17 cellular contexts compared by ENCODE assay signal in genomic region chr2:190415251-190415650, GRCh38. TPM values are rescaled to one million over a fixed set of nuclear protein-coding genes. Genes with fewer than 3 reads are reported as not detected.
DNase-seq lines count a peak whose midpoint lies in the region; ATAC-seq, FAIRE-seq and TF ChIP-seq lines count a peak whose summit lies in the region.
"Had no signal": no experiment of that assay in that cellular context is flagged by ENCODE, and none has a peak within 500 bp of the region (broad histone marks: within the 10 kb centered on the region; RNA-seq: fewer than 3 reads in every experiment).

No MANE protein-coding gene starts in this region.

- TF ChIP-seq CTCF in heart left ventricle (IDR thresholded peaks at IDR 0.05) (no peak), Loucy (conservative IDR thresholded peaks at IDR 0.05; ENCODE audit: low read length) (no peak), GM12878 (IDR thresholded peaks at IDR 0.05 in 2 of 3, conservative IDR thresholded peaks at IDR 0.05 in 1 of 3; ENCODE audit: control insufficient read depth in 2 of 3, extremely low read depth in 1 of 3, insufficient read depth in 1 of 3, low read depth in 3 of 3, low read length in 3 of 3) (no peak)

- TF ChIP-seq POLR2A in heart left ventricle (IDR thresholded peaks at IDR 0.05) (no peak), GM12878 (IDR thresholded peaks at IDR 0.05; ENCODE audit: low read depth, low read length) (no peak)

- DNase-seq in heart left ventricle (no peak), cardiac septum (ENCODE audit: low spot score) (no peak), GM12878 (ENCODE audit: low read depth, low spot score) (no peak), HAP-1 (ENCODE audit: low spot score in 2 of 2) (no peak)
- DNase-seq in effector CD4-positive, alpha-beta T cell, result no peak
- DNase-seq in activated effector memory CD4-positive, alpha-beta T cell treated with anti-CD3 and anti-CD28 coated beads, Interleukin-2, amount 50 U/mL, for 16 hours, result no peak
- DNase-seq: activated T-cell treated with anti-CD3 and anti-CD28 coated beads for 4 hours; adrenal gland; heart right ventricle; mucosa of descending colon; NCI-H1105 treated with DMSO at 0.1 percent for 48 hours; NCI-H510A; stimulated activated CD4-positive, alpha-beta T cell treated with anti-CD3 and anti-CD28 coated beads, Interleukin-4, amount 100 ng/mL, for 1 hour had no signal

- H3K9ac ChIP-seq in Loucy (ENCODE audit: low read depth, low read length, poor library complexity, severe bottlenecking) (peak overlapping the region; percentile 65), GM12878 (ENCODE audit: control insufficient read depth, insufficient read depth, low read length) (no peak overlapping the region)

- H2AFZ ChIP-seq in Loucy (ENCODE audit: low read length) (no peak overlapping the region), GM12878 (ENCODE audit: control insufficient read depth, low read depth, low read length) (no peak overlapping the region; the same call in 1 of the 2 replicates)

- no peaks in the 10 kb centered on the region for H3K36me3 ChIP-seq in heart left ventricle
- H3K36me3 ChIP-seq in Loucy (ENCODE audit: insufficient read depth, low read length), result no peaks in the 10 kb centered on the region
- H3K36me3 ChIP-seq in GM12878 (ENCODE audit: control insufficient read depth in 2 of 2, insufficient read depth in 2 of 2, low read length in 1 of 2), result 0 out of 4 replicates have a peak, but pooled peaks cover 0 to 2% of the 10 kb centered on the region in 2 experiments
- H3K36me3 ChIP-seq in HAP-1 (replicated peaks), result no peaks in the 10 kb centered on the region
- H3K36me3 ChIP-seq: adrenal gland, heart right ventricle had no signal

- no peaks in the 10 kb centered on the region for H3K9me2 ChIP-seq in Loucy (replicated peaks; ENCODE audit: low read depth, low read length)

- H3K27me3 Mint-ChIP-seq in stimulated activated memory B cell treated with anti-CD40 and anti-IgM and Interleukin-4, amounts not matched to agents 10 μg/mL and 1 μg/mL and 100 μg/mL, for 72 hours, result no peaks in the 10 kb centered on the region

- no peak overlapping the region for H3K4me3 Mint-ChIP-seq in stimulated activated memory B cell treated with anti-CD40 and anti-IgM and Interleukin-4, amounts not matched to agents 10 μg/mL and 1 μg/mL and 100 μg/mL, for 72 hours

- no peak for TF ChIP-seq EP300 in GM12878 (IDR thresholded peaks at IDR 0.05; ENCODE audit: borderline replicate concordance in 1 of 2, control insufficient read depth in 1 of 2, low read depth in 2 of 2, low read length in 2 of 2)

- H3K27ac Mint-ChIP-seq in stimulated activated memory B cell treated with anti-CD40 and anti-IgM and Interleukin-4, amounts not matched to agents 10 μg/mL and 1 μg/mL and 100 μg/mL, for 72 hours, result peak overlapping the region; percentile 36

- WGBS in heart left ventricle, 4 donors, result 91 to 98% (median 94%) methylated on average over 4 of the region's 4 CpGs
- 87% methylated on average over 4 of the region's 4 CpGs for whole genome bisulfite sequencing in GM12878 (ENCODE audit: insufficient coverage, insufficient replicate concordance, low lambda C conversion rate, missing lambda C conversion rate)

- no peak overlapping the region for H3K4me3 ChIP-seq in heart left ventricle
- peak overlapping the region; percentile 70 for H3K4me3 ChIP-seq in Loucy (ENCODE audit: low read length, poor library complexity, severe bottlenecking)
- H3K4me3 ChIP-seq in GM12878, result no peak overlapping the region
- no peak overlapping the region for H3K4me3 ChIP-seq in HAP-1
- H3K4me3 ChIP-seq: mucosa of descending colon had no signal

- CTCF ChIA-PET in GM12878 (lab: Yijun Ruan, JAX), result interaction anchor here (1.0 to 1.6 kb wide), 7 partner anchors 8 to 242 kb away, joined by 3 to 5 read pairs (median 3); no protein-coding TSS in a partner anchor

- BruUV-seq in GM12878 (replicated peaks; lab: Mats Ljungman, UMichigan), result no TSS peak

- intact Hi-C loops in heart left ventricle (cut with DNase I) (loop anchor here in 1 of 10 donors (10.0 kb wide), 1 partner anchor 50 kb away; no protein-coding TSS in a partner anchor), cardiac septum (cut with DNase I) (no loop called here), GM12878 (cut with micrococcal nuclease; ENCODE audit: unreplicated experiment) (no loop called here)

- SMC1A ChIA-PET in GM12878 (lab: Charles Lee; ENCODE audit: uncharacterized antibody, unreplicated experiment), result interaction anchor here (0.8 to 4.6 kb wide), 11 partner anchors 8 to 118 kb away, joined by 3 to 21 read pairs (median 5); no protein-coding TSS in a partner anchor

- ATAC-seq in heart left ventricle, result no peak
- ATAC-seq in GM12878, result no peak
- no peak for ATAC-seq in stimulated activated memory B cell treated with anti-CD40 and anti-IgM and Interleukin-4, amounts not matched to agents 10 μg/mL and 1 μg/mL and 100 μg/mL, for 72 hours
- ATAC-seq: heart right ventricle, mucosa of descending colon had no signal

- H3K36me3 Mint-ChIP-seq in stimulated activated memory B cell treated with anti-CD40 and anti-IgM and Interleukin-4, amounts not matched to agents 10 μg/mL and 1 μg/mL and 100 μg/mL, for 72 hours, result peaks cover 7% of the 10 kb centered on the region

- H4K20me1 ChIP-seq in Loucy (ENCODE audit: insufficient read depth, low read length, poor library complexity, severe bottlenecking) (no peaks in the 10 kb centered on the region), GM12878 (ENCODE audit: control insufficient read depth, insufficient read depth) (no peaks in the 10 kb centered on the region)

- H3K27me3 ChIP-seq in heart left ventricle (no peaks in the 10 kb centered on the region), Loucy (ENCODE audit: insufficient read depth, low read length, poor library complexity, severe bottlenecking) (no peaks in the 10 kb centered on the region), GM12878 (replicated peaks in 1 of 2; ENCODE audit: control insufficient read depth in 2 of 2, insufficient read depth in 2 of 2, low read length in 1 of 2) (no peaks in the 10 kb centered on the region), HAP-1 (ENCODE audit: low read depth) (no peaks in the 10 kb centered on the region)
- H3K27me3 ChIP-seq: adrenal gland, heart right ventricle had no signal

- no peak for FAIRE-seq in GM12878 (lab: Jason Lieb, UNC)
- FAIRE-seq: HTR-8/SVneo, small intestine had no signal

- no peaks in the 10 kb centered on the region for H3K9me3 ChIP-seq in heart left ventricle
- no peaks in the 10 kb centered on the region for H3K9me3 ChIP-seq in Loucy (ENCODE audit: insufficient read depth, low read depth, low read length)
- H3K9me3 ChIP-seq in GM12878 (replicated peaks; ENCODE audit: control insufficient read depth, insufficient read depth, low read length), result no peaks in the 10 kb centered on the region
- no peaks in the 10 kb centered on the region for H3K9me3 ChIP-seq in HAP-1
- H3K9me3 ChIP-seq: adrenal gland, heart right ventricle, mucosa of descending colon had no signal

- peaks cover 32% of the 10 kb centered on the region for H3K4me1 Mint-ChIP-seq in stimulated activated memory B cell treated with anti-CD40 and anti-IgM and Interleukin-4, amounts not matched to agents 10 μg/mL and 1 μg/mL and 100 μg/mL, for 72 hours

- H3K9me3 Mint-ChIP-seq in stimulated activated memory B cell treated with anti-CD40 and anti-IgM and Interleukin-4, amounts not matched to agents 10 μg/mL and 1 μg/mL and 100 μg/mL, for 72 hours, result no peaks in the 10 kb centered on the region

- no peak for TF ChIP-seq RAD21 in GM12878 (IDR thresholded peaks at IDR 0.05; ENCODE audit: insufficient read depth, low read depth, low read length)

- H3K79me2 ChIP-seq in Loucy (ENCODE audit: insufficient read depth, low read length), result peaks cover 58% of the 10 kb centered on the region
- H3K79me2 ChIP-seq in GM12878 (ENCODE audit: control insufficient read depth, insufficient read depth, low read length), result peaks cover 29% of the 10 kb centered on the region

- H3K27ac ChIP-seq in heart left ventricle, result peak overlapping the region in 7 of 12 donors; percentile 0 to 59 (median 39)
- peak overlapping the region; percentile 71; the same call in 1 of the 2 replicates for H3K27ac ChIP-seq in GM12878 (ENCODE audit: control insufficient read depth, insufficient read depth)

- POLR2A ChIA-PET in GM12878 (lab: Charles Lee), result interaction anchor here (0.8 to 1.6 kb wide), 5 partner anchors 17 to 265 kb away, joined by 3 to 4 read pairs (median 3); no protein-coding TSS in a partner anchor

- H3K4me1 ChIP-seq in heart left ventricle, result peaks cover 0 to 43% (median 12%) of the 10 kb centered on the region in 12 donors
- peaks cover 52% of the 10 kb centered on the region for H3K4me1 ChIP-seq in Loucy (ENCODE audit: insufficient read depth, low read length, poor library complexity, severe bottlenecking)
- peaks cover 6% of the 10 kb centered on the region for H3K4me1 ChIP-seq in GM12878 (ENCODE audit: control insufficient read depth, insufficient read depth, low read length)
- H3K4me1 ChIP-seq in HAP-1, result peaks cover 8% of the 10 kb centered on the region

- in situ Hi-C loops in GM12878 (cut with MboI), result no loop called here
- in situ Hi-C loops in HAP-1 (cut with MboI; ENCODE audit: low sequenced_read_pairs), result no loop called here

- RAD21 ChIA-PET in GM12878 (lab: Charles Lee; ENCODE audit: unreplicated experiment), result interaction anchor here (0.6 to 1.3 kb wide), 7 partner anchors 8 to 1570 kb away, joined by 3 to 5 read pairs (median 3); no protein-coding TSS in a partner anchor

- H3F3A ChIP-seq in Loucy (ENCODE audit: low read depth), result no peaks in the 10 kb centered on the region; the same call in 1 of the 2 replicates

- H3K4me2 ChIP-seq in Loucy (ENCODE audit: low read depth, low read length, poor library complexity, severe bottlenecking) (peak overlapping the region; percentile 82), GM12878 (ENCODE audit: control insufficient read depth, insufficient read depth) (peak overlapping the region; percentile 69)

RNA-seq across cellular contexts. Expression of gene MFSD6, which starts 7.1 kb away (rescaled TPM):
- total RNA-seq in heart left ventricle (10 to 100 TPM; 13.9 to 75.0 (median 19.3) TPM), cardiac septum (14.4 TPM), GM12878 (2014; rRNA removed) (38.3 and 38.6 TPM in 2 replicates), GM12878 (2014; rRNA removed; fragmentation: Illumina TruSeq; extraction: Trizol) (20.6 and 21.5 TPM in 2 replicates), GM12878 (2021) (42.6 and 44.1 TPM in 2 replicates)
- polyA plus RNA-seq in heart left ventricle (10 to 100 TPM; 11.8 to 15.3 TPM), GM12878 (2011; rRNA removed) (20.9 and 25.8 TPM in 2 replicates), GM12878 (2014; fragmentation: Illumina TruSeq; extraction: Trizol) (32.2 and 32.5 TPM in 2 replicates), GM12878 (2014; fragmentation: Nextera tagmentation; extraction: Ambion mirVana) (10 to 100 TPM in 1 of 2 experiments, 1 to 10 TPM in 1; 6.7 to 10.3 TPM), GM12878 (2014; rRNA removed) (26.9 and 29.5 TPM in 2 replicates), GM12878 (2016; fragmentation: Nextera tagmentation; extraction: Ambion mirVana) (10 to 100 TPM; 19.5 to 34.4 TPM)
- 50.7 and 65.8 TPM in 2 replicates for total RNA-seq in GM12878 (2013; cell fraction: nucleolus; rRNA removed)
- 12.2 TPM for polyA plus RNA-seq in GM12878 (2011; ENCODE audit: low read depth)
- 19.6 and 22.2 TPM in 2 replicates for polyA plus RNA-seq in GM12878 (2011; cell fraction: cytosol; rRNA removed)
- 12.9 and 13.6 TPM in 2 replicates for polyA plus RNA-seq in GM12878 (2011; cell fraction: nucleus; rRNA removed)
- 19.4 and 20.9 TPM in 2 replicates for polyA plus RNA-seq in GM12878 (2012)
- polyA minus RNA-seq in GM12878 (2011; rRNA and poly(A)+ RNA removed), result 37.5 and 45.6 TPM in 2 replicates
- polyA minus RNA-seq in GM12878 (2011; cell fraction: cytosol; rRNA and poly(A)+ RNA removed), result 12.7 and 12.8 TPM in 2 replicates
- polyA minus RNA-seq in GM12878 (2011; cell fraction: nucleus; rRNA and poly(A)+ RNA removed), result 23.7 and 42.4 TPM in 2 replicates
